Comparison of ENCODE assay signal across 8 cellular contexts in genomic region chr17:16689731-16690281, GRCh38. TPM values are rescaled to one million over a fixed set of nuclear protein-coding genes. Genes with fewer than 3 reads are reported as not detected.
DNase-seq lines count a peak whose midpoint lies in the region; ATAC-seq and TF ChIP-seq lines count a peak whose summit lies in the region.
"Not testable (repeated sequence)": the region's sequence is repeated elsewhere in the genome, so short reads cannot be mapped to it uniquely, and the experiment has no call there.

Gene CCDC144A (plus strand): TSS chr17:16690241. CDS start chr17:16690401, 160 bp downstream.

- not testable (repeated sequence) for H2BK5ac ChIP-seq in IMR-90 (ENCODE audit: low read depth, low read length, poor library complexity, severe bottlenecking)

- not testable (repeated sequence) for H4K91ac ChIP-seq in IMR-90 (ENCODE audit: insufficient read depth, low read depth, low read length)

- H3K27me3 ChIP-seq in CD8-positive, alpha-beta T cell (ENCODE audit: insufficient read depth, low read length); IMR-90 (ENCODE audit: control insufficient read depth, insufficient read depth, low read length); kidney epithelial cell (ENCODE audit: control insufficient read depth, insufficient read depth, low read length); gastrocnemius medialis: not testable (repeated sequence)

- not testable (repeated sequence) for H2BK20ac ChIP-seq in IMR-90 (ENCODE audit: low read depth, low read length)

- BruUV-seq in IMR-90 (replicated peaks; lab: Mats Ljungman, UMichigan): not testable (repeated sequence)

- H2AK5ac ChIP-seq in IMR-90 (ENCODE audit: low read depth, low read length): not testable (repeated sequence)

- H4K5ac ChIP-seq in IMR-90 (ENCODE audit: low read depth, low read length): not testable (repeated sequence)

- not testable (repeated sequence) for H3K9me3 Mint-ChIP-seq in CD8-positive, alpha-beta T cell; T-helper 2 cell treated with Interferon-gamma antibody and Interleukin-4, amounts not matched to agents 5 μg/mL and 100 μg/mL, for 36 hours

- TF ChIP-seq RAD21 in IMR-90 (IDR thresholded peaks at IDR 0.05; ENCODE audit: low read length): not testable (repeated sequence)

- not testable (repeated sequence) for H3K27ac ChIP-seq in CD8-positive, alpha-beta T cell (ENCODE audit: low read depth, low read length); IMR-90 (ENCODE audit: insufficient read depth, low read length); gastrocnemius medialis

- peak in 5 of 7 experiments; percentile 9 to 58 (median 24) for DNase-seq in CD8-positive, alpha-beta T cell
- not testable (repeated sequence) for DNase-seq in IMR-90; kidney epithelial cell (ENCODE audit: low read depth)
- DNase-seq in T-helper 2 cell treated with Interferon-gamma antibody and Interleukin-4, amounts not matched to agents 5 μg/mL and 100 μg/mL, for 36 hours (ENCODE audit: low spot score): peak; percentile 59
- DNase-seq in activated T-helper 1 cell treated with Interleukin-2 at 50 U/mL for 16 hours (ENCODE audit: low read depth) (peak; percentile 10), dermis blood vessel endothelial cell (peak; percentile 52), gastrocnemius medialis (peak in 1 of 2 donors; percentile 9)
- peak; percentile 72 for DNase-seq in stimulated activated naive CD4-positive, alpha-beta T cell treated with Interleukin-2 at 50 U/mL for 16 hours (lab: John Stamatoyannopoulos, UW)

- H4K8ac ChIP-seq in IMR-90 (ENCODE audit: low read depth in 2 of 2, low read length in 2 of 2): not testable (repeated sequence)

- not testable (repeated sequence) for H2AFZ ChIP-seq in IMR-90 (replicated peaks; ENCODE audit: low read length, poor library complexity)

- POLR2A ChIA-PET in CD8-positive, alpha-beta T cell (lab: Charles Lee); IMR-90 (lab: Charles Lee; ENCODE audit: unreplicated experiment): not testable (repeated sequence)

- not testable (repeated sequence) for H3K4me1 Mint-ChIP-seq in CD8-positive, alpha-beta T cell (ENCODE audit: low read depth); T-helper 2 cell treated with Interferon-gamma antibody and Interleukin-4, amounts not matched to agents 5 μg/mL and 100 μg/mL, for 36 hours (ENCODE audit: low read depth)

- peak; percentile 66 for ATAC-seq in CD8-positive, alpha-beta T cell
- not testable (repeated sequence) for ATAC-seq in IMR-90 (ENCODE audit: low read depth); gastrocnemius medialis

- H4K20me1 ChIP-seq in IMR-90 (ENCODE audit: insufficient read depth, low read length): not testable (repeated sequence)

- H2AK9ac ChIP-seq in IMR-90 (replicated peaks; ENCODE audit: low read depth, low read length, poor library complexity): not testable (repeated sequence)

- not testable (repeated sequence) for H3K23ac ChIP-seq in IMR-90 (ENCODE audit: low read depth, low read length)

- H3K9ac ChIP-seq in IMR-90 (ENCODE audit: low read depth, low read length): not testable (repeated sequence)

- H2BK120ac ChIP-seq in IMR-90 (ENCODE audit: low read depth, low read length): not testable (repeated sequence)

- not testable (repeated sequence) for H3K4me3 Mint-ChIP-seq in CD8-positive, alpha-beta T cell; T-helper 2 cell treated with Interferon-gamma antibody and Interleukin-4, amounts not matched to agents 5 μg/mL and 100 μg/mL, for 36 hours

- not testable (repeated sequence) for H3K36me3 ChIP-seq in CD8-positive, alpha-beta T cell (ENCODE audit: insufficient read depth, low read length); IMR-90 (ENCODE audit: control insufficient read depth, insufficient read depth, low read length); kidney epithelial cell (ENCODE audit: control insufficient read depth, insufficient read depth, low read length); gastrocnemius medialis

- dilution Hi-C loops in IMR-90 (cut with HindIII; ENCODE audit: low sequenced_read_pairs, unreplicated experiment): not testable (repeated sequence)

- peak; percentile 62 for TF ChIP-seq CTCF in CD8-positive, alpha-beta T cell (IDR thresholded peaks at IDR 0.05)
- peak; percentile 44 for TF ChIP-seq CTCF in IMR-90 (conservative IDR thresholded peaks at IDR 0.05; ENCODE audit: low read depth, low read length)
- peak; percentile 33 for TF ChIP-seq CTCF in kidney epithelial cell (IDR thresholded peaks at IDR 0.05; ENCODE audit: insufficient read depth, low read length, poor library complexity, severe bottlenecking)
- peak in 4 of 5 experiments; percentile 7 to 46 (median 34) for TF ChIP-seq CTCF in gastrocnemius medialis (IDR thresholded peaks at IDR 0.05 in 4 of 5, conservative IDR thresholded peaks at IDR 0.05 in 1 of 5)

- H2BK15ac ChIP-seq in IMR-90 (ENCODE audit: low read depth, low read length): not testable (repeated sequence)

- in situ Hi-C loops in IMR-90 (cut with MboI; ENCODE audit: low sequenced_read_pairs); gastrocnemius medialis (cut with MboI; ENCODE audit: low sequenced_read_pairs in 4 of 4): not testable (repeated sequence)

- not testable (repeated sequence) for H3K18ac ChIP-seq in IMR-90 (ENCODE audit: low read depth, low read length)

- not testable (repeated sequence) for H3K56ac ChIP-seq in IMR-90 (ENCODE audit: extremely low read depth, insufficient read depth, low read length)

- not testable (repeated sequence) for H3K79me1 ChIP-seq in IMR-90 (ENCODE audit: low read depth in 1 of 2, low read length in 2 of 2)

- not testable (repeated sequence) for H3K9me3 ChIP-seq in CD8-positive, alpha-beta T cell (ENCODE audit: low read length); IMR-90 (ENCODE audit: control insufficient read depth, insufficient read depth, low read length); gastrocnemius medialis

- not testable (repeated sequence) for TF ChIP-seq POLR2A in IMR-90 (IDR thresholded peaks at IDR 0.05; ENCODE audit: low read depth, low read length); gastrocnemius medialis (IDR thresholded peaks at IDR 0.05)

- H3K4ac ChIP-seq in IMR-90 (ENCODE audit: low read depth, low read length): not testable (repeated sequence)

- intact Hi-C loops in CD8-positive, alpha-beta T cell (cut with DNase I, micrococcal nuclease): loop anchor here in 1 of 2 experiments (5.0 kb wide), 1 partner anchor 153 kb away; no protein-coding TSS in a partner anchor
- intact Hi-C loops in IMR-90 (cut with micrococcal nuclease); gastrocnemius medialis (cut with DNase I; ENCODE audit: low total_unique reads): not testable (repeated sequence)

- not testable (repeated sequence) for H3K14ac ChIP-seq in IMR-90 (replicated peaks; ENCODE audit: low read depth, low read length)

- not testable (repeated sequence) for H3K27me3 Mint-ChIP-seq in CD8-positive, alpha-beta T cell (ENCODE audit: low read depth); T-helper 2 cell treated with Interferon-gamma antibody and Interleukin-4, amounts not matched to agents 5 μg/mL and 100 μg/mL, for 36 hours (ENCODE audit: low read depth)

- WGBS in IMR-90 (ENCODE audit: extremely low coverage in 2 of 2, insufficient read length in 1 of 2), 2 experiments: 94% methylated on average over 6 of the region's 33 CpGs; no CpG with 5 or more reads in 1 of the 2 experiments

- H3K36me3 Mint-ChIP-seq in CD8-positive, alpha-beta T cell; T-helper 2 cell treated with Interferon-gamma antibody and Interleukin-4, amounts not matched to agents 5 μg/mL and 100 μg/mL, for 36 hours (ENCODE audit: low read depth): not testable (repeated sequence)

- not testable (repeated sequence) for H3K9me1 ChIP-seq in IMR-90 (ENCODE audit: insufficient read depth, low read length)

- H3K4me2 ChIP-seq in IMR-90 (ENCODE audit: low read depth, low read length): not testable (repeated sequence)

- not testable (repeated sequence) for H3K27ac Mint-ChIP-seq in CD8-positive, alpha-beta T cell; T-helper 2 cell treated with Interferon-gamma antibody and Interleukin-4, amounts not matched to agents 5 μg/mL and 100 μg/mL, for 36 hours

- not testable (repeated sequence) for H3K4me1 ChIP-seq in CD8-positive, alpha-beta T cell (ENCODE audit: insufficient read depth, low read length); IMR-90 (ENCODE audit: control insufficient read depth, insufficient read depth, low read length); gastrocnemius medialis

- CTCF ChIA-PET in CD8-positive, alpha-beta T cell (lab: Charles Lee); IMR-90 (lab: Yijun Ruan, JAX): not testable (repeated sequence)

- H3K4me3 ChIP-seq in CD8-positive, alpha-beta T cell (ENCODE audit: low read depth, low read length); IMR-90 (ENCODE audit: insufficient read depth, low read depth, low read length); kidney epithelial cell (ENCODE audit: low read depth, low read length); gastrocnemius medialis: not testable (repeated sequence)

RNA-seq across cellular contexts. Expression of gene CCDC144A, which starts in this region (rescaled TPM):
- total RNA-seq in CD8-positive, alpha-beta T cell: 1 to 10 TPM in 1 of 2 experiments, under 1 TPM in 1; 0.81 to 1.4 TPM
- total RNA-seq in IMR-90 (2012; rRNA removed) (1.4 and 3.6 TPM in 2 replicates), dermis blood vessel endothelial cell (3.2 and 7.7 TPM in 2 replicates), kidney epithelial cell (under 0.01 and 0.29 TPM in 2 replicates), gastrocnemius medialis (1 to 10 TPM in 1 of 4 donors, under 1 TPM in 3; 0.13 to 7.4 (median 0.57) TPM)
- polyA plus RNA-seq in IMR-90 (2012; rRNA removed): 0.49 and 0.51 TPM in 2 replicates
- polyA plus RNA-seq in IMR-90 (2012; cell fraction: cytosol; rRNA removed): 0.01 TPM in 2 replicates
- polyA plus RNA-seq in IMR-90 (2012; cell fraction: nucleus; rRNA removed; ENCODE audit: low replicate concordance): 0.32 and 2.6 TPM in 2 replicates
